24 cellular contexts compared by ENCODE assay signal in genomic region chr20:58084566-58084965, GRCh38.
DNase-seq lines count a peak whose midpoint lies in the region; ATAC-seq and TF ChIP-seq lines count a peak whose summit lies in the region.
"Had no signal": no experiment of that assay in that cellular context is flagged by ENCODE, and none has a peak within 500 bp of the region (broad histone marks: within the 10 kb centered on the region; RNA-seq: fewer than 3 reads in every experiment).

No MANE protein-coding gene starts in this region.

- no peaks in the 10 kb centered on the region for H3K27me3 ChIP-seq in right atrium auricular region
- H3K27me3 ChIP-seq in lung (ENCODE audit: control insufficient read depth, insufficient read depth): no peaks in the 10 kb centered on the region
- H3K27me3 ChIP-seq in sigmoid colon: no peaks in the 10 kb centered on the region
- H3K27me3 ChIP-seq: BE2C had no signal

- peak; percentile 11 for DNase-seq in right atrium auricular region (ENCODE audit: low spot score)
- no peak for DNase-seq in left ventricle myocardium superior
- DNase-seq in lung (ENCODE audit: low spot score): peak; percentile 11
- no peak for DNase-seq in sigmoid colon
- no peak for DNase-seq in effector CD4-positive, alpha-beta T cell
- DNase-seq in HPDE6-E6E7 (ENCODE audit: extremely low spot score): no peak
- DNase-seq: BE2C; CD4-positive, CD25-positive, alpha-beta regulatory T cell; COR-L47; DMS153; GDM1; H7; HFFc6; Kasumi-1; MM.1S; NCI-H1092; NCI-H2029 treated with DMSO at 0.1 percent for 48 hours; NCI-H2171; NCI-H446; NCI-H69; OCI-M1; SIG-M5 had no signal

- TF ChIP-seq EP300 in sigmoid colon (IDR thresholded peaks at IDR 0.05): no peak

- ATAC-seq in left ventricle myocardium superior: no peak
- no peak for ATAC-seq in lung (ENCODE audit: insufficient read depth, low FRiP score)
- no peak for ATAC-seq in HG02973 (IDR thresholded peaks at IDR 0.05; ENCODE audit: unreplicated experiment)

- 89 to 94% methylated on average over 7 of the region's 7 CpGs for WGBS in lung, 2 donors
- 83 to 87% methylated on average over 7 of the region's 7 CpGs for WGBS in sigmoid colon, 2 donors

- H3K27ac ChIP-seq in right atrium auricular region (no peak overlapping the region), lung (ENCODE audit: low read depth in 1 of 2, low read length in 1 of 2) (no peak overlapping the region), sigmoid colon (peak overlapping the region; percentile 14 to 53 (median 32))
- H3K27ac ChIP-seq: RWPE1 had no signal

- no peak for TF ChIP-seq CTCF in right atrium auricular region (IDR thresholded peaks at IDR 0.05)
- TF ChIP-seq CTCF in lung (IDR thresholded peaks at IDR 0.05; ENCODE audit: control extremely low read depth, extremely low read depth): no peak
- TF ChIP-seq CTCF in sigmoid colon (IDR thresholded peaks at IDR 0.05): no peak

- H3K4me3 ChIP-seq in right atrium auricular region (no peak overlapping the region), lung (no peak overlapping the region), sigmoid colon (no peak overlapping the region)

- H3K36me3 ChIP-seq in right atrium auricular region: no peaks in the 10 kb centered on the region
- H3K36me3 ChIP-seq in lung (ENCODE audit: control insufficient read depth in 2 of 2, insufficient read depth in 2 of 2, low read length in 2 of 2): no peaks in the 10 kb centered on the region
- no peaks in the 10 kb centered on the region for H3K36me3 ChIP-seq in sigmoid colon
- H3K36me3 ChIP-seq: BE2C had no signal

- no peaks in the 10 kb centered on the region for H3K4me1 ChIP-seq in right atrium auricular region
- H3K4me1 ChIP-seq in lung (ENCODE audit: control insufficient read depth in 2 of 2, insufficient read depth in 2 of 2, low read length in 2 of 2): no peaks in the 10 kb centered on the region
- H3K4me1 ChIP-seq in sigmoid colon: peaks cover 0 to 10% (median 6%) of the 10 kb centered on the region in 4 donors

- H3K9me3 ChIP-seq in right atrium auricular region: no peaks in the 10 kb centered on the region
- H3K9me3 ChIP-seq in lung (ENCODE audit: control insufficient read depth in 2 of 2, insufficient read depth in 1 of 2, low read length in 1 of 2): no peaks in the 10 kb centered on the region
- H3K9me3 ChIP-seq in sigmoid colon: no peaks in the 10 kb centered on the region
- H3K9me3 ChIP-seq: BE2C had no signal

- no peak for TF ChIP-seq POLR2A in sigmoid colon (IDR thresholded peaks at IDR 0.05)

- intact Hi-C loops in left ventricle myocardium superior (cut with micrococcal nuclease): loop anchor here (10.0 kb wide), 1 partner anchor 430 kb away; no protein-coding TSS in a partner anchor
- intact Hi-C loops in sigmoid colon (cut with DNase I): no loop called here

Comparison
In these comparisons a context has a peak if more than half of its experiments do, and no peak if none do; other contexts are left out.
1. DNase-seq: peak in right atrium auricular region (single experiment) and lung (single experiment); none in left ventricle myocardium superior (single experiment), sigmoid colon (single experiment), effector CD4-positive, alpha-beta T cell (single experiment) and HPDE6-E6E7 (single experiment).
2. H3K27ac ChIP-seq: peak in sigmoid colon (4 of 4); none in right atrium auricular region (0 of 2) and lung (0 of 2).